Comparison of ENCODE assay signal across 1 cellular context in genomic region chr17:79420318-79421243, GRCh38.
TF ChIP-seq lines count a peak whose summit lies in the region.

No MANE protein-coding gene starts in this region.

TF ChIP-seq in HEK293, 187 proteins besides CTCF, POLR2A, EP300 and RAD21 (continued from another document and continues in another):
- TF ChIP-seq ZBTB10 (tag by site-specific recombination; IDR thresholded peaks at IDR 0.05) (no peak), ZXDB (tag by site-specific recombination; IDR thresholded peaks at IDR 0.05) (no peak), ZSCAN30 (tag by site-specific recombination; IDR thresholded peaks at IDR 0.05) (no peak), ZNF146 (tag by site-specific recombination; IDR thresholded peaks at IDR 0.05) (no peak), ZNF394 (tag by site-specific recombination; IDR thresholded peaks at IDR 0.05; ENCODE audit: borderline replicate concordance) (no peak), ZNF600 (tag by site-specific recombination; IDR thresholded peaks at IDR 0.05) (0 out of 2 replicates have a peak, but pooled peaks have one; percentile 39), ELK4 (IDR thresholded peaks at IDR 0.05; ENCODE audit: borderline replicate concordance, low read depth, low read length) (no peak), ZNF423 (tag by site-specific recombination; IDR thresholded peaks at IDR 0.05) (no peak), ZNF133 (tag by site-specific recombination; IDR thresholded peaks at IDR 0.05) (no peak), WT1 (tag by site-specific recombination; IDR thresholded peaks at IDR 0.05) (peak; percentile 50; the same call in 1 of the 2 replicates), GLI4 (tag by site-specific recombination; IDR thresholded peaks at IDR 0.05) (no peak), ZNF544 (tag by site-specific recombination; IDR thresholded peaks at IDR 0.05) (no peak), ZNF558 (tag by site-specific recombination; IDR thresholded peaks at IDR 0.05) (no peak), ZNF658 (tag by site-specific recombination; IDR thresholded peaks at IDR 0.05) (no peak), ZNF302 (tag by site-specific recombination; IDR thresholded peaks at IDR 0.05; ENCODE audit: low read depth) (no peak), ZNF398 (tag by site-specific recombination; IDR thresholded peaks at IDR 0.05) (no peak), ZBTB17 (tag by site-specific recombination; IDR thresholded peaks at IDR 0.05) (no peak), GLIS1 (tag by site-specific recombination; IDR thresholded peaks at IDR 0.05) (peak; percentile 89), ZNF24 (tag by site-specific recombination; IDR thresholded peaks at IDR 0.05) (no peak), ZNF514 (tag by site-specific recombination; IDR thresholded peaks at IDR 0.05) (no peak), ZNF214 (tag by site-specific recombination; IDR thresholded peaks at IDR 0.05; ENCODE audit: borderline replicate concordance) (no peak), ZSCAN5A (tag by site-specific recombination; IDR thresholded peaks at IDR 0.05) (no peak), ZNF114 (tag by site-specific recombination; IDR thresholded peaks at IDR 0.05) (no peak), HOXC10 (CRISPR knock-in tag; IDR thresholded peaks at IDR 0.05) (no peak), ZNF529 (tag by site-specific recombination; IDR thresholded peaks at IDR 0.05; ENCODE audit: insufficient replicate concordance) (no peak), ZNF571 (tag by site-specific recombination; IDR thresholded peaks at IDR 0.05) (no peak), SCRT1 (tag by site-specific recombination; IDR thresholded peaks at IDR 0.05; ENCODE audit: borderline replicate concordance) (no peak), PRDM10 (tag by site-specific recombination; IDR thresholded peaks at IDR 0.05) (no peak), ZNF701 (tag by site-specific recombination; IDR thresholded peaks at IDR 0.05) (no peak), TCF7L2 (IDR thresholded peaks at IDR 0.05; ENCODE audit: borderline replicate concordance, low read depth, low read length) (no peak), KLF17 (tag by site-specific recombination; IDR thresholded peaks at IDR 0.05) (peak; percentile 87)
- TF ChIP-seq, protein P1, sequence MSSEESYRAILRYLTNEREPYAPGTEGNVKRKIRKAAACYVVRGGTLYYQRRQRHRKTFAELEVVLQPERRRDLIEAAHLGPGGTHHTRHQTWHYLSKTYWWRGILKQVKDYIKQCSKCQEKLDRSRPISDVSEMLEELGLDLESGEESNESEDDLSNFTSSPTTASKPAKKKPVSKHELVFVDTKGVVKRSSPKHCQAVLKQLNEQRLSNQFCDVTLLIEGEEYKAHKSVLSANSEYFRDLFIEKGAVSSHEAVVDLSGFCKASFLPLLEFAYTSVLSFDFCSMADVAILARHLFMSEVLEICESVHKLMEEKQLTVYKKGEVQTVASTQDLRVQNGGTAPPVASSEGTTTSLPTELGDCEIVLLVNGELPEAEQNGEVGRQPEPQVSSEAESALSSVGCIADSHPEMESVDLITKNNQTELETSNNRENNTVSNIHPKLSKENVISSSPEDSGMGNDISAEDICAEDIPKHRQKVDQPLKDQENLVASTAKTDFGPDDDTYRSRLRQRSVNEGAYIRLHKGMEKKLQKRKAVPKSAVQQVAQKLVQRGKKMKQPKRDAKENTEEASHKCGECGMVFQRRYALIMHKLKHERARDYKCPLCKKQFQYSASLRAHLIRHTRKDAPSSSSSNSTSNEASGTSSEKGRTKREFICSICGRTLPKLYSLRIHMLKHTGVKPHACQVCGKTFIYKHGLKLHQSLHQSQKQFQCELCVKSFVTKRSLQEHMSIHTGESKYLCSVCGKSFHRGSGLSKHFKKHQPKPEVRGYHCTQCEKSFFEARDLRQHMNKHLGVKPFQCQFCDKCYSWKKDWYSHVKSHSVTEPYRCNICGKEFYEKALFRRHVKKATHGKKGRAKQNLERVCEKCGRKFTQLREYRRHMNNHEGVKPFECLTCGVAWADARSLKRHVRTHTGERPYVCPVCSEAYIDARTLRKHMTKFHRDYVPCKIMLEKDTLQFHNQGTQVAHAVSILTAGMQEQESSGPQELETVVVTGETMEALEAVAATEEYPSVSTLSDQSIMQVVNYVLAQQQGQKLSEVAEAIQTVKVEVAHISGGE (tag by site-specific recombination; conservative IDR thresholded peaks at IDR 0.05; ENCODE audit: low read depth) = no peak
- TF ChIP-seq, protein P2, sequence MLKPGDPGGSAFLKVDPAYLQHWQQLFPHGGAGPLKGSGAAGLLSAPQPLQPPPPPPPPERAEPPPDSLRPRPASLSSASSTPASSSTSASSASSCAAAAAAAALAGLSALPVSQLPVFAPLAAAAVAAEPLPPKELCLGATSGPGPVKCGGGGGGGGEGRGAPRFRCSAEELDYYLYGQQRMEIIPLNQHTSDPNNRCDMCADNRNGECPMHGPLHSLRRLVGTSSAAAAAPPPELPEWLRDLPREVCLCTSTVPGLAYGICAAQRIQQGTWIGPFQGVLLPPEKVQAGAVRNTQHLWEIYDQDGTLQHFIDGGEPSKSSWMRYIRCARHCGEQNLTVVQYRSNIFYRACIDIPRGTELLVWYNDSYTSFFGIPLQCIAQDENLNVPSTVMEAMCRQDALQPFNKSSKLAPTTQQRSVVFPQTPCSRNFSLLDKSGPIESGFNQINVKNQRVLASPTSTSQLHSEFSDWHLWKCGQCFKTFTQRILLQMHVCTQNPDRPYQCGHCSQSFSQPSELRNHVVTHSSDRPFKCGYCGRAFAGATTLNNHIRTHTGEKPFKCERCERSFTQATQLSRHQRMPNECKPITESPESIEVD (tag by site-specific recombination; IDR thresholded peaks at IDR 0.05) = no peak
- TF ChIP-seq, protein P3, sequence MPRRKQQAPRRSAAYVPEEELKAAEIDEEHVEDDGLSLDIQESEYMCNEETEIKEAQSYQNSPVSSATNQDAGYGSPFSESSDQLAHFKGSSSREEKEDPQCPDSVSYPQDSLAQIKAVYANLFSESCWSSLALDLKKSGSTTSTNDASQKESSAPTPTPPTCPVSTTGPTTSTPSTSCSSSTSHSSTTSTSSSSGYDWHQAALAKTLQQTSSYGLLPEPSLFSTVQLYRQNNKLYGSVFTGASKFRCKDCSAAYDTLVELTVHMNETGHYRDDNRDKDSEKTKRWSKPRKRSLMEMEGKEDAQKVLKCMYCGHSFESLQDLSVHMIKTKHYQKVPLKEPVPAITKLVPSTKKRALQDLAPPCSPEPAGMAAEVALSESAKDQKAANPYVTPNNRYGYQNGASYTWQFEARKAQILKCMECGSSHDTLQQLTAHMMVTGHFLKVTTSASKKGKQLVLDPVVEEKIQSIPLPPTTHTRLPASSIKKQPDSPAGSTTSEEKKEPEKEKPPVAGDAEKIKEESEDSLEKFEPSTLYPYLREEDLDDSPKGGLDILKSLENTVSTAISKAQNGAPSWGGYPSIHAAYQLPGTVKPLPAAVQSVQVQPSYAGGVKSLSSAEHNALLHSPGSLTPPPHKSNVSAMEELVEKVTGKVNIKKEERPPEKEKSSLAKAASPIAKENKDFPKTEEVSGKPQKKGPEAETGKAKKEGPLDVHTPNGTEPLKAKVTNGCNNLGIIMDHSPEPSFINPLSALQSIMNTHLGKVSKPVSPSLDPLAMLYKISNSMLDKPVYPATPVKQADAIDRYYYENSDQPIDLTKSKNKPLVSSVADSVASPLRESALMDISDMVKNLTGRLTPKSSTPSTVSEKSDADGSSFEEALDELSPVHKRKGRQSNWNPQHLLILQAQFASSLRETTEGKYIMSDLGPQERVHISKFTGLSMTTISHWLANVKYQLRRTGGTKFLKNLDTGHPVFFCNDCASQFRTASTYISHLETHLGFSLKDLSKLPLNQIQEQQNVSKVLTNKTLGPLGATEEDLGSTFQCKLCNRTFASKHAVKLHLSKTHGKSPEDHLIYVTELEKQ (tag by site-specific recombination; IDR thresholded peaks at IDR 0.05; ENCODE audit: borderline replicate concordance) = no peak
